ENCODE assay signal across 9 cellular contexts in the genomic region with DNA sequence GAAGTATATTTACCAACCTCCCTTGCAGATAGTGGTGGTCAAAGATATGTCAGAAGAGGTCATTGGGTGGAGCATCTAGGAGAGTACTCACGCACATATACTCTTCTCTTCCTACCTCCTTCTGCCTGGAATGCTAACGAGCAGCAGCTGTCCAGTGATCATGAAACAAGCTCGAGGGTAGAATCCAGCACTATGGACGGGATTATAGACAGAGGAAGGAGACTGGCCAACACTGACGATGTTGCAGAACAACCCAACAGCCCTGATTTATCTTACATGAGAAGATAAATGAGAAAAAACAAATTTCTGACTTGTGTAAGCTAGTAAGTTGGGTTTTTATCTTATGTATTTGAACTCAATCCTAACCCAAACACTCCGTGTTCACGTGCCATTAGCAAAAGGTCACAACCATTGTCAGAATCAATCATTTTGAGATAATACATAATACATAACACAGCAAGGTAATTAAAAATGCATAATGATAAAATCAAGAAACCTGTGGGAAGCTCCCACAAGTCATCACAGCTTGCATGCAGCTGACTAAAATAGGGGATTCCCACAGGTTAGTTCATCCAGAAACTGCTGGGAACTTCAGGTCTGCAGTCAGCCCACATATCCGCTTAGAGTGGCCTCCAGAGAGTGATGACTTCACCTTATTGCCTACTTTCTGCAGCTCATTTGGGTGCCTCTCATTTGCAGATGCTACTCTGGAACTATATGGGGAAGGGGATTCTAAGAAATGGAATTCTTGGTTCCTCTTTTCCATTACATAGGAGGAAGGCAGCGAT. TPM values are rescaled to one million over a fixed set of nuclear protein-coding genes. Genes with fewer than 3 reads are reported as not detected.
DNase-seq lines count a peak whose midpoint lies in the region; ATAC-seq and TF ChIP-seq lines count a peak whose summit lies in the region.
"Had no signal": no experiment of that assay in that cellular context is flagged by ENCODE, and none has a peak within 500 bp of the region (broad histone marks: within the 10 kb centered on the region; RNA-seq: fewer than 3 reads in every experiment).

No MANE protein-coding gene starts in this region.

- no peaks in the 10 kb centered on the region for H3K36me3 ChIP-seq in sigmoid colon

- intact Hi-C loops in Right ventricle myocardium superior (cut with DNase I) (no loop called here), sigmoid colon (cut with DNase I) (no loop called here)

- H3K27ac ChIP-seq in sigmoid colon = no peak overlapping the region

- no peak overlapping the region for H3K4me3 ChIP-seq in fibroblast of the aortic adventitia (ENCODE audit: low read depth, low read length)
- H3K4me3 ChIP-seq in sigmoid colon = no peak overlapping the region

- H3K27me3 ChIP-seq in sigmoid colon = no peaks in the 10 kb centered on the region

- H3K9me3 ChIP-seq in sigmoid colon = no peaks in the 10 kb centered on the region

- TF ChIP-seq POLR2A in sigmoid colon (IDR thresholded peaks at IDR 0.05) = no peak

- peak; percentile 32 for DNase-seq in fibroblast of the aortic adventitia (ENCODE audit: low read depth)
- DNase-seq in Right ventricle myocardium superior = no peak
- no peak for DNase-seq in iPS-NIHi7 (ENCODE audit: extremely low spot score)
- no peak for DNase-seq in DMS53 treated with DMSO at 0.1 percent for 48 hours (lab: John Stamatoyannopoulos, UW; ENCODE audit: unreplicated experiment)
- DNase-seq in sigmoid colon = no peak
- DNase-seq: NCI-H82 had no signal

- no peak for TF ChIP-seq CTCF in fibroblast of the aortic adventitia (IDR thresholded peaks at IDR 0.05; ENCODE audit: insufficient read depth, low read length)
- no peak for TF ChIP-seq CTCF in sigmoid colon (IDR thresholded peaks at IDR 0.05)

- WGBS in sigmoid colon, 2 donors = 71 to 83% methylated on average over 9 of the region's 9 CpGs

- ATAC-seq in GM18498 (IDR thresholded peaks at IDR 0.05; ENCODE audit: unreplicated experiment) (peak; percentile 87), GM21360 (IDR thresholded peaks at IDR 0.05; ENCODE audit: unreplicated experiment) (peak; percentile 79), HG03354 (IDR thresholded peaks at IDR 0.05; ENCODE audit: poor library complexity, severe bottlenecking, unreplicated experiment) (peak; percentile 84), Right ventricle myocardium superior (ENCODE audit: poor library complexity) (no peak)

- H3K4me1 ChIP-seq in sigmoid colon = no peaks in the 10 kb centered on the region

- no peak for TF ChIP-seq EP300 in sigmoid colon (IDR thresholded peaks at IDR 0.05)

RNA-seq across cellular contexts. Expression of a gene that starts 36.3 kb away (rescaled TPM):
- total RNA-seq in fibroblast of the aortic adventitia (ENCODE audit: low replicate concordance) = 25.9 and 33.6 TPM in 2 replicates
- total RNA-seq in Right ventricle myocardium superior = 55.1 TPM
- 10 to 100 TPM; 67.3 to 86.2 (median 78.3) TPM for total RNA-seq in sigmoid colon
- 10 to 100 TPM; 16.8 to 20.1 (median 17.4) TPM for polyA plus RNA-seq in sigmoid colon
